8 cellular contexts compared by ENCODE assay signal in genomic region chr12:29149691-29150382, GRCh38. TPM values are rescaled to one million over a fixed set of nuclear protein-coding genes. Genes with fewer than 3 reads are reported as not detected.
DNase-seq lines count a peak whose midpoint lies in the region; ATAC-seq and TF ChIP-seq lines count a peak whose summit lies in the region.

No MANE protein-coding gene starts in this region.

- no peaks in the 10 kb centered on the region for H3K9me2 ChIP-seq in MM.1S (replicated peaks; ENCODE audit: insufficient read depth, low read length)

- no peaks in the 10 kb centered on the region for H3K36me3 Mint-ChIP-seq in stimulated activated naive CD8-positive, alpha-beta T cell treated with anti-CD3 and anti-CD28 coated beads, Interleukin-15, Interleukin-2, amounts not matched to agents 100 ng/mL and 50 ng/mL, for 24 hours (ENCODE audit: low read depth)

- peak overlapping the region; percentile 86 for H3K4me3 Mint-ChIP-seq in stimulated activated naive CD8-positive, alpha-beta T cell treated with anti-CD3 and anti-CD28 coated beads, Interleukin-15, Interleukin-2, amounts not matched to agents 100 ng/mL and 50 ng/mL, for 24 hours

- DNase-seq in MM.1S, result no peak
- DNase-seq in ascending aorta (ENCODE audit: low spot score in 2 of 2), result no peak
- DNase-seq in iPS-NIHi11 (ENCODE audit: low spot score), result peak; percentile 48
- no peak for DNase-seq in NCI-H82 (lab: John Stamatoyannopoulos, UW)

- no peaks in the 10 kb centered on the region for H3K36me3 ChIP-seq in MM.1S (replicated peaks; ENCODE audit: insufficient read depth, low read length)
- H3K36me3 ChIP-seq in ascending aorta, result no peaks in the 10 kb centered on the region

- intact Hi-C loops in ascending aorta (cut with DNase I), result no loop called here

- H3K9ac ChIP-seq in MM.1S (ENCODE audit: low read length), result peak overlapping the region; percentile 91

- H3K27me3 Mint-ChIP-seq in stimulated activated naive CD8-positive, alpha-beta T cell treated with anti-CD3 and anti-CD28 coated beads, Interleukin-15, Interleukin-2, amounts not matched to agents 100 ng/mL and 50 ng/mL, for 24 hours, result peaks cover 25% of the 10 kb centered on the region

- no peaks in the 10 kb centered on the region for H3K9me3 Mint-ChIP-seq in stimulated activated naive CD8-positive, alpha-beta T cell treated with anti-CD3 and anti-CD28 coated beads, Interleukin-15, Interleukin-2, amounts not matched to agents 100 ng/mL and 50 ng/mL, for 24 hours

- H3K79me2 ChIP-seq in MM.1S (ENCODE audit: low read length), result peaks cover 34% of the 10 kb centered on the region

- ATAC-seq in GM18907 (IDR thresholded peaks at IDR 0.05; ENCODE audit: unreplicated experiment) (peak; percentile 24), HG02623 (IDR thresholded peaks at IDR 0.05; ENCODE audit: unreplicated experiment) (no peak), GM19035 (IDR thresholded peaks at IDR 0.05; ENCODE audit: unreplicated experiment) (no peak)

- no peaks in the 10 kb centered on the region for H3K9me3 ChIP-seq in MM.1S (replicated peaks; ENCODE audit: insufficient read depth, low read length)
- H3K9me3 ChIP-seq in ascending aorta, result no peaks in the 10 kb centered on the region

- peaks cover 12% of the 10 kb centered on the region for H3K4me1 Mint-ChIP-seq in stimulated activated naive CD8-positive, alpha-beta T cell treated with anti-CD3 and anti-CD28 coated beads, Interleukin-15, Interleukin-2, amounts not matched to agents 100 ng/mL and 50 ng/mL, for 24 hours (ENCODE audit: low read depth)

- peak overlapping the region; percentile 79 for H3K4me2 ChIP-seq in MM.1S (ENCODE audit: low read depth, low read length)

- H3F3A ChIP-seq in MM.1S (ENCODE audit: insufficient read depth, low read length), result peaks cover 27% of the 10 kb centered on the region

- H3K27me3 ChIP-seq in MM.1S (replicated peaks; ENCODE audit: insufficient read depth, low read length) (no peaks in the 10 kb centered on the region), ascending aorta (no peaks in the 10 kb centered on the region)

- no peak for TF ChIP-seq CTCF in MM.1S (IDR thresholded peaks at IDR 0.05; ENCODE audit: low read length)
- no peak for TF ChIP-seq CTCF in ascending aorta (IDR thresholded peaks at IDR 0.05)

- H3K4me3 ChIP-seq in MM.1S (ENCODE audit: low read length) (peak overlapping the region; percentile 91), ascending aorta (peak overlapping the region; percentile 56 to 84)

- H2AFZ ChIP-seq in MM.1S (ENCODE audit: low read length), result peak overlapping the region; percentile 96

- H3K27ac ChIP-seq in MM.1S (ENCODE audit: low read length) (no peak overlapping the region), ascending aorta (peak overlapping the region in 1 of 2 donors; percentile 63)

- no peak overlapping the region for H3K27ac Mint-ChIP-seq in stimulated activated naive CD8-positive, alpha-beta T cell treated with anti-CD3 and anti-CD28 coated beads, Interleukin-15, Interleukin-2, amounts not matched to agents 100 ng/mL and 50 ng/mL, for 24 hours

- peaks cover 40% of the 10 kb centered on the region for H3K4me1 ChIP-seq in MM.1S (ENCODE audit: low read length)
- H3K4me1 ChIP-seq in ascending aorta, result no peaks in the 10 kb centered on the region

- no peaks in the 10 kb centered on the region for H4K20me1 ChIP-seq in MM.1S (ENCODE audit: insufficient read depth, low read length)

RNA-seq across cellular contexts. Expression of gene FAR2, which starts 0.8 kb away (rescaled TPM):
- 11.3 TPM for total RNA-seq in ascending aorta
